Comparison of ENCODE assay signal across 1 cellular context in the genomic region with DNA sequence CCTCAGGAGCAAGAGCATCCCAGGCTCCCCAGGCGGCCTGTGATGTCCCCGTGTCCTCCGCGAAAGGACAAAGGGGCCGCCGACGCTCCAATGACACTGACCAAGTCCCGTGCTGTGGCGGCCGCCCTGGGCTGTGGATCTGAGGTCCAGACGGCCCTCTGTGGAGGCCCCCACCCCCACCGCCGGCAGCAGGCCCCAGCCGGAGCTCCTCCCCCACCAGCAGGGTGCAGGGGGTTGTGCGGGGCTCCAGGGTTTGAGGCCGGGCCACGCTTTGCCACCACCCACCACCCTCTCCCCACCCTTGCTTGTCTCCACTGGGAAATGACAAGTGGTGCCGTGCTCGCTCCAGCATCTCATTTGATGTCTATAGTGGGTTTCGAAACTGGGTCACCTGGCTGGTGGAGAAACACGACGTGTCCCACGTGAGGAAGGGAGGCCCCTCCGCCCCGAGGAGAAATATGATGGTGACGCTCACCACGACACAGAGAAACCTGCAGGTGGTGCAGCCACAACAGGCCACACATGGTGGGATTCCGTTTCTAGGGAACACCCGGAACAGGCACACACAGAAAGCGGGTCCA.
TF ChIP-seq lines count a peak whose summit lies in the region.

No MANE protein-coding gene starts in this region.

TF ChIP-seq in HepG2, 621 proteins besides CTCF, POLR2A, EP300 and RAD21 (continued from another document):
- TF ChIP-seq, protein P1, sequence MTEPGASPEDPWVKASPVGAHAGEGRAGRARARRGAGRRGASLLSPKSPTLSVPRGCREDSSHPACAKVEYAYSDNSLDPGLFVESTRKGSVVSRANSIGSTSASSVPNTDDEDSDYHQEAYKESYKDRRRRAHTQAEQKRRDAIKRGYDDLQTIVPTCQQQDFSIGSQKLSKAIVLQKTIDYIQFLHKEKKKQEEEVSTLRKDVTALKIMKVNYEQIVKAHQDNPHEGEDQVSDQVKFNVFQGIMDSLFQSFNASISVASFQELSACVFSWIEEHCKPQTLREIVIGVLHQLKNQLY (CRISPR knock-in tag; IDR thresholded peaks at IDR 0.05): no peak
- no peak for TF ChIP-seq RCOR2 (CRISPR knock-in tag; IDR thresholded peaks at IDR 0.05)
- TF ChIP-seq MTA3 (CRISPR knock-in tag; IDR thresholded peaks at IDR 0.05): no peak
- no peak for TF ChIP-seq ELF4 (CRISPR knock-in tag; IDR thresholded peaks at IDR 0.05; ENCODE audit: borderline replicate concordance)
- TF ChIP-seq U2AF1 (optimal IDR thresholded peaks at IDR 0.05; ENCODE audit: low read depth, low read length): no peak
- TF ChIP-seq MAFF (IDR thresholded peaks at IDR 0.05; ENCODE audit: low read depth, low read length): no peak
- TF ChIP-seq SRSF1 (optimal IDR thresholded peaks at IDR 0.05; ENCODE audit: low read depth, low read length): no peak
- TF ChIP-seq RFXAP (CRISPR knock-in tag; IDR thresholded peaks at IDR 0.05; ENCODE audit: borderline replicate concordance): no peak
- TF ChIP-seq SMAD3 (CRISPR knock-in tag; IDR thresholded peaks at IDR 0.05): no peak
- TF ChIP-seq TOPORS (CRISPR knock-in tag; IDR thresholded peaks at IDR 0.05): no peak
- no peak for TF ChIP-seq ATF7 (IDR thresholded peaks at IDR 0.05)
- no peak for TF ChIP-seq ATF7 (CRISPR knock-in tag; IDR thresholded peaks at IDR 0.05)
- TF ChIP-seq ONECUT2 (CRISPR knock-in tag; IDR thresholded peaks at IDR 0.05): no peak
